Comparison of ENCODE assay signal across 1 cellular context in the genomic region with DNA sequence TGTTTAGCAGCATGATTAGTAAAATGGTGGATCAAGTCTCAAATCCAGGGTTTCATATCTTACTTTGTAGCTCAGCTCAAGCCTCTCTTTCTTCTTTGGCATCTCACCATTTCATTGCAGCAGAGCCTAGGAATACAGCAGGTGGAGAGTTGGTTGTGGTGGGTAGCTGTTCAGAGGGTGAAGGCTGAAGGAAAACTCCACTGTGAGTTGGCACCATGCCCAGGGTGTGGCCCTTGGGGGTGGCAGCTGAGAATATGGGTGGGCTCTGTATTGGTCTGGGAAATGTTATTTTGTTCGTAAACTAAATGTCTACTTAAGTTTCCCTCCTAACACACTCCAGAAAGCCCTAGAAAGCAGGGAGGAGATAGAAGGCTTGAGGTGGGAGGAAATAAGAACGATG.
TF ChIP-seq lines count a peak whose summit lies in the region.

No MANE protein-coding gene starts in this region.

TF ChIP-seq in GM23338, 12 proteins besides CTCF, POLR2A, EP300 and RAD21:
- TF ChIP-seq, protein P1, sequence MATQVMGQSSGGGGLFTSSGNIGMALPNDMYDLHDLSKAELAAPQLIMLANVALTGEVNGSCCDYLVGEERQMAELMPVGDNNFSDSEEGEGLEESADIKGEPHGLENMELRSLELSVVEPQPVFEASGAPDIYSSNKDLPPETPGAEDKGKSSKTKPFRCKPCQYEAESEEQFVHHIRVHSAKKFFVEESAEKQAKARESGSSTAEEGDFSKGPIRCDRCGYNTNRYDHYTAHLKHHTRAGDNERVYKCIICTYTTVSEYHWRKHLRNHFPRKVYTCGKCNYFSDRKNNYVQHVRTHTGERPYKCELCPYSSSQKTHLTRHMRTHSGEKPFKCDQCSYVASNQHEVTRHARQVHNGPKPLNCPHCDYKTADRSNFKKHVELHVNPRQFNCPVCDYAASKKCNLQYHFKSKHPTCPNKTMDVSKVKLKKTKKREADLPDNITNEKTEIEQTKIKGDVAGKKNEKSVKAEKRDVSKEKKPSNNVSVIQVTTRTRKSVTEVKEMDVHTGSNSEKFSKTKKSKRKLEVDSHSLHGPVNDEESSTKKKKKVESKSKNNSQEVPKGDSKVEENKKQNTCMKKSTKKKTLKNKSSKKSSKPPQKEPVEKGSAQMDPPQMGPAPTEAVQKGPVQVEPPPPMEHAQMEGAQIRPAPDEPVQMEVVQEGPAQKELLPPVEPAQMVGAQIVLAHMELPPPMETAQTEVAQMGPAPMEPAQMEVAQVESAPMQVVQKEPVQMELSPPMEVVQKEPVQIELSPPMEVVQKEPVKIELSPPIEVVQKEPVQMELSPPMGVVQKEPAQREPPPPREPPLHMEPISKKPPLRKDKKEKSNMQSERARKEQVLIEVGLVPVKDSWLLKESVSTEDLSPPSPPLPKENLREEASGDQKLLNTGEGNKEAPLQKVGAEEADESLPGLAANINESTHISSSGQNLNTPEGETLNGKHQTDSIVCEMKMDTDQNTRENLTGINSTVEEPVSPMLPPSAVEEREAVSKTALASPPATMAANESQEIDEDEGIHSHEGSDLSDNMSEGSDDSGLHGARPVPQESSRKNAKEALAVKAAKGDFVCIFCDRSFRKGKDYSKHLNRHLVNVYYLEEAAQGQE (IDR thresholded peaks at IDR 0.05; ENCODE audit: unreplicated experiment): no peak
- TF ChIP-seq JUNB (IDR thresholded peaks at IDR 0.05; ENCODE audit: unreplicated experiment) (no peak), ETS1 (IDR thresholded peaks at IDR 0.05) (no peak), ZNF331 (CRISPR knock-in tag; IDR thresholded peaks at IDR 0.05; ENCODE audit: low read depth) (no peak), EZH2phosphoT487 (IDR thresholded peaks at IDR 0.05; ENCODE audit: unreplicated experiment) (no peak), CREB1 (CRISPR knock-in tag; IDR thresholded peaks at IDR 0.05; ENCODE audit: low read depth) (no peak), STAT1 (IDR thresholded peaks at IDR 0.05; ENCODE audit: unreplicated experiment) (no peak), ZNF114 (CRISPR knock-in tag; IDR thresholded peaks at IDR 0.05) (no peak), EZH2 (IDR thresholded peaks at IDR 0.05; ENCODE audit: low read depth, unreplicated experiment) (no peak), NANOG (IDR thresholded peaks at IDR 0.05; ENCODE audit: borderline replicate concordance) (no peak), POLR2AphosphoS5 (IDR thresholded peaks at IDR 0.05; ENCODE audit: low read depth) (no peak)
- TF ChIP-seq, protein P2, sequence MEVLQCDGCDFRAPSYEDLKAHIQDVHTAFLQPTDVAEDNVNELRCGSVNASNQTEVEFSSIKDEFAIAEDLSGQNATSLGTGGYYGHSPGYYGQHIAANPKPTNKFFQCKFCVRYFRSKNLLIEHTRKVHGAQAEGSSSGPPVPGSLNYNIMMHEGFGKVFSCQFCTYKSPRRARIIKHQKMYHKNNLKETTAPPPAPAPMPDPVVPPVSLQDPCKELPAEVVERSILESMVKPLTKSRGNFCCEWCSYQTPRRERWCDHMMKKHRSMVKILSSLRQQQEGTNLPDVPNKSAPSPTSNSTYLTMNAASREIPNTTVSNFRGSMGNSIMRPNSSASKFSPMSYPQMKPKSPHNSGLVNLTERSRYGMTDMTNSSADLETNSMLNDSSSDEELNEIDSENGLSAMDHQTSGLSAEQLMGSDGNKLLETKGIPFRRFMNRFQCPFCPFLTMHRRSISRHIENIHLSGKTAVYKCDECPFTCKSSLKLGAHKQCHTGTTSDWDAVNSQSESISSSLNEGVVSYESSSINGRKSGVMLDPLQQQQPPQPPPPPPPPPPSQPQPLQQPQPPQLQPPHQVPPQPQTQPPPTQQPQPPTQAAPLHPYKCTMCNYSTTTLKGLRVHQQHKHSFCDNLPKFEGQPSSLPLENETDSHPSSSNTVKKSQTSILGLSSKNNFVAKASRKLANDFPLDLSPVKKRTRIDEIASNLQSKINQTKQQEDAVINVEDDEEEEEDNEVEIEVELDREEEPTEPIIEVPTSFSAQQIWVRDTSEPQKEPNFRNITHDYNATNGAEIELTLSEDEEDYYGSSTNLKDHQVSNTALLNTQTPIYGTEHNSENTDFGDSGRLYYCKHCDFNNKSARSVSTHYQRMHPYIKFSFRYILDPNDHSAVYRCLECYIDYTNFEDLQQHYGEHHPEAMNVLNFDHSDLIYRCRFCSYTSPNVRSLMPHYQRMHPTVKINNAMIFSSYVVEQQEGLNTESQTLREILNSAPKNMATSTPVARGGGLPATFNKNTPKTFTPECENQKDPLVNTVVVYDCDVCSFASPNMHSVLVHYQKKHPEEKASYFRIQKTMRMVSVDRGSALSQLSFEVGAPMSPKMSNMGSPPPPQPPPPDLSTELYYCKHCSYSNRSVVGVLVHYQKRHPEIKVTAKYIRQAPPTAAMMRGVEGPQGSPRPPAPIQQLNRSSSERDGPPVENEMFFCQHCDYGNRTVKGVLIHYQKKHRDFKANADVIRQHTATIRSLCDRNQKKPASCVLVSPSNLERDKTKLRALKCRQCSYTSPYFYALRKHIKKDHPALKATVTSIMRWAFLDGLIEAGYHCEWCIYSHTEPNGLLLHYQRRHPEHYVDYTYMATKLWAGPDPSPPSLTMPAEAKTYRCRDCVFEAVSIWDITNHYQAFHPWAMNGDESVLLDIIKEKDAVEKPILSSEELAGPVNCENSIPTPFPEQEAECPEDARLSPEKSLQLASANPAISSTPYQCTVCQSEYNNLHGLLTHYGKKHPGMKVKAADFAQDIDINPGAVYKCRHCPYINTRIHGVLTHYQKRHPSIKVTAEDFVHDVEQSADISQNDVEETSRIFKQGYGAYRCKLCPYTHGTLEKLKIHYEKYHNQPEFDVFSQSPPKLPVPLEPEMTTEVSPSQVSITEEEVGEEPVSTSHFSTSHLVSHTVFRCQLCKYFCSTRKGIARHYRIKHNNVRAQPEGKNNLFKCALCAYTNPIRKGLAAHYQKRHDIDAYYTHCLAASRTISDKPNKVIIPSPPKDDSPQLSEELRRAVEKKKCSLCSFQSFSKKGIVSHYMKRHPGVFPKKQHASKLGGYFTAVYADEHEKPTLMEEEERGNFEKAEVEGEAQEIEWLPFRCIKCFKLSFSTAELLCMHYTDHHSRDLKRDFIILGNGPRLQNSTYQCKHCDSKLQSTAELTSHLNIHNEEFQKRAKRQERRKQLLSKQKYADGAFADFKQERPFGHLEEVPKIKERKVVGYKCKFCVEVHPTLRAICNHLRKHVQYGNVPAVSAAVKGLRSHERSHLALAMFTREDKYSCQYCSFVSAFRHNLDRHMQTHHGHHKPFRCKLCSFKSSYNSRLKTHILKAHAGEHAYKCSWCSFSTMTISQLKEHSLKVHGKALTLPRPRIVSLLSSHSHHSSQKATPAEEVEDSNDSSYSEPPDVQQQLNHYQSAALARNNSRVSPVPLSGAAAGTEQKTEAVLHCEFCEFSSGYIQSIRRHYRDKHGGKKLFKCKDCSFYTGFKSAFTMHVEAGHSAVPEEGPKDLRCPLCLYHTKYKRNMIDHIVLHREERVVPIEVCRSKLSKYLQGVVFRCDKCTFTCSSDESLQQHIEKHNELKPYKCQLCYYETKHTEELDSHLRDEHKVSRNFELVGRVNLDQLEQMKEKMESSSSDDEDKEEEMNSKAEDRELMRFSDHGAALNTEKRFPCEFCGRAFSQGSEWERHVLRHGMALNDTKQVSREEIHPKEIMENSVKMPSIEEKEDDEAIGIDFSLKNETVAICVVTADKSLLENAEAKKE (CRISPR knock-in tag; IDR thresholded peaks at IDR 0.05): no peak
TF ChIP-seq in GM23338: peak in this region for 0.
